ENCODE assay signal across 8 cellular contexts in the genomic region with DNA sequence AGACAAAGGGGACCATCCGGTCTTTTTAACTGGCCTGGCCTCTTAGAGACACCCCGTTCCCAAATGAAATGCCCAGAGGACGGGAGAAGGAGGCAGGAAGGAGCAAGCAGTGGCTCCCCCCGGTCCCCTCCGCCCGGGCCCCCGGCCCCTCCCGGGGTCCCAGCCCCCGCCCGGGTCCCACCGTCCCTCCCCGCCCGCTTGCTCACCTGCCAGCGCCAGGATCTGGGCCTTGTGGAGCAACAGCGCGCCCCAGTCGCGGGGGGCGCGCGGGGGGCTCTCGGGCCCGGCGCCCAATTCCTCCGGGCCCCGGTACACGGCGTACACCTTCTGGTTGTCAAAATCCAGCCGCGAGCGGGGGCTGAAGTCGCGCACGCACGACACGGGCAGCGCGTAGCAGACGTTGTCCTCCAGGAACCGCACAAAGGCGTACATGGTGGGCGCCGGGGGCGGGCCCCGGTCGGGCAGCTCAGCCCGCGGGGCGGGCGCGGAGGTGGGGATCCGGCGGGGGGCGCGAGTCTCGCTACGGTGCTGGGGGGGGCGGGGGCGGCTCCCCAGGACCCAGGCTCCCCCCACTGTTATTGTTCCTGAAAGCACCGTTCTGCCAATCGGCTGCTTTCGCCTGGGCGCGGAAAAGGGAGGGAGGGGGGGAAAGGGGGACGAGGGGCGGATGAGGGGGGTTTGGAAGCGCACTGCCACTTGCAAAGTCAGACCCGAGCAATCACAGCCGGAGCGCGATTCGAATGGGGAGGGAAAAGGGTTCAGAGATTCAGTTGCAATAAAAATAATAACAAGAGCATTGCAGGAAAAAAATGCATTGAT. TPM values are rescaled to one million over a fixed set of nuclear protein-coding genes. Genes with fewer than 3 reads are reported as not detected.
A peak's percentile ranks its signal among the peaks of the same experiment; 100 is the strongest.
DNase-seq lines count a peak whose midpoint lies in the region; ATAC-seq and TF ChIP-seq lines count a peak whose summit lies in the region.

A gene with protein sequence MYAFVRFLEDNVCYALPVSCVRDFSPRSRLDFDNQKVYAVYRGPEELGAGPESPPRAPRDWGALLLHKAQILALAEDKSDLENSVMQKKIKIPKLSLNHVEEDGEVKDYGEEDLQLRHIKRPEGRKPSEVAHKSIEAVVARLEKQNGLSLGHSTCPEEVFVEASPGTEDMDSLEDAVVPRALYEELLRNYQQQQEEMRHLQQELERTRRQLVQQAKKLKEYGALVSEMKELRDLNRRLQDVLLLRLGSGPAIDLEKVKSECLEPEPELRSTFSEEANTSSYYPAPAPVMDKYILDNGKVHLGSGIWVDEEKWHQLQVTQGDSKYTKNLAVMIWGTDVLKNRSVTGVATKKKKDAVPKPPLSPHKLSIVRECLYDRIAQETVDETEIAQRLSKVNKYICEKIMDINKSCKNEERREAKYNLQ (minus strand): TSS at position 492 of the 819 bp plus-strand sequence. CDS start 60 bp downstream, at position 432.

- no peaks in the 10 kb centered on the region for H3K36me3 ChIP-seq in ovary
- H3K36me3 ChIP-seq in thyroid gland, result no peaks in the 10 kb centered on the region

- H3K4me3 ChIP-seq in ovary (peak within 1 kb of the TSS; percentile 79), thyroid gland (replicated peaks in 1 of 3) (peak within 1 kb of the TSS; percentile 18 to 84 (median 37))

- TF ChIP-seq CTCF in ovary (IDR thresholded peaks at IDR 0.05) (no peak), thyroid gland (IDR thresholded peaks at IDR 0.05) (no peak)

- TF ChIP-seq POLR2A in ovary (IDR thresholded peaks at IDR 0.05) (no peak), thyroid gland (IDR thresholded peaks at IDR 0.05) (no peak)

- no peaks in the 10 kb centered on the region for H3K27me3 ChIP-seq in ovary
- no peaks in the 10 kb centered on the region for H3K27me3 ChIP-seq in thyroid gland

- H3K27ac ChIP-seq in ovary (peak within 1 kb of the TSS; percentile 84 to 92), thyroid gland (peak within 1 kb of the TSS; percentile 54 to 83 (median 83))

- no peaks in the 10 kb centered on the region for H3K9me3 ChIP-seq in ovary
- no peaks in the 10 kb centered on the region for H3K9me3 ChIP-seq in thyroid gland

- ATAC-seq in Right ventricle myocardium superior (ENCODE audit: poor library complexity), result peak; percentile 89
- ATAC-seq in HG03520 (IDR thresholded peaks at IDR 0.05; ENCODE audit: unreplicated experiment), result no peak

- no peak for TF ChIP-seq EP300 in ovary (IDR thresholded peaks at IDR 0.05)

- H3K4me1 ChIP-seq in ovary (ENCODE audit: insufficient read depth) (peaks cover 9% of the 10 kb centered on the region), thyroid gland (peaks cover 0 to 13% of the 10 kb centered on the region in 2 donors)

- peak; percentile 70 to 81 (median 75) for DNase-seq in stimulated activated naive CD4-positive, alpha-beta T cell (lab: John Stamatoyannopoulos, UW)
- no peak for DNase-seq in stimulated activated naive CD4-positive, alpha-beta T cell treated with Interleukin-2 at 50 U/mL for 16 hours (lab: John Stamatoyannopoulos, UW)
- DNase-seq in NCI-H774 (lab: John Stamatoyannopoulos, UW) (peak; percentile 76), activated gamma-delta T cell (lab: John Stamatoyannopoulos, UW) (peak; percentile 23), Right ventricle myocardium superior (peak; percentile 72), ovary (peak; percentile 60 to 76 (median 71)), thyroid gland (peak; percentile 66 to 72)

- intact Hi-C loops in Right ventricle myocardium superior (cut with DNase I) (no loop called here), ovary (cut with DNase I) (loop anchor here in 1 of 4 donors (10.0 kb wide), 1 partner anchor 302 kb away; a partner anchor contains a TSS), thyroid gland (cut with DNase I) (no loop called here)

- 0 to 1% (median 0%) methylated on average over 35 to 70 of the region's 72 CpGs for WGBS in ovary, 3 donors
- WGBS in thyroid gland, 2 donors, result 0 to 1% methylated on average over 22 to 35 of the region's 72 CpGs

RNA-seq across cellular contexts. Expression of the gene that starts here (rescaled TPM):
- 5.0 TPM for total RNA-seq in Right ventricle myocardium superior
- total RNA-seq in ovary, result 10 to 100 TPM in 6 of 7 donors, 1 to 10 TPM in 1; 8.2 to 21.0 (median 12.3) TPM
- 10 to 100 TPM; 21.9 to 28.5 TPM for polyA plus RNA-seq in ovary
- 10 to 100 TPM in 1 of 4 donors, 1 to 10 TPM in 3; 4.7 to 15.7 (median 5.5) TPM for total RNA-seq in thyroid gland
